In genomic region chr6:38799529-38800184, GRCh38 we compare ENCODE assay signal across 22 cellular contexts.
"Had no signal": no experiment of that assay in that cellular context is flagged by ENCODE, and none has a peak within 500 bp of the region (broad histone marks: within the 10 kb centered on the region; RNA-seq: fewer than 3 reads in every experiment).

No MANE protein-coding gene starts in this region.

- H3K36me3 ChIP-seq: adrenal gland, pancreas, right lobe of liver, suprapubic skin, transverse colon, uterus had no signal

- FAIRE-seq: colon, pancreas had no signal

- H3K36me3 Mint-ChIP-seq: activated naive CD4-positive, alpha-beta T cell treated with anti-CD3 and anti-CD28 coated beads, Interleukin-2, amount 50 U/mL, for 24 hours; immature natural killer cell; naive thymus-derived CD4-positive, alpha-beta T cell had no signal

- ATAC-seq: activated CD4-positive, CD25-positive, alpha-beta regulatory T cell treated with anti-CD3 and anti-CD28 coated beads, Interleukin-2, amount 50 U/mL, for 24 hours; naive thymus-derived CD4-positive, alpha-beta T cell; pancreas; right lobe of liver; stimulated activated naive CD8-positive, alpha-beta T cell treated with anti-CD3 and anti-CD28 coated beads, Interleukin-15, amount 100 ng/mL, for 72 hours had no signal

- H3K4me1 ChIP-seq: adrenal gland, pancreas, right lobe of liver, suprapubic skin, transverse colon, uterus had no signal

- H3K4me3 ChIP-seq: adrenal gland, dorsolateral prefrontal cortex, pancreas, right lobe of liver, smooth muscle cell, suprapubic skin, transverse colon, uterus had no signal

- H3K27me3 ChIP-seq: pancreas, right lobe of liver, uterus had no signal

- DNase-seq: activated CD4-positive, alpha-beta T cell treated with anti-CD3 and anti-CD28 coated beads, Interleukin-2, amount 10 ng/mL, durations not matched to agents 7 days and 5 days; activated CD8-positive, alpha-beta memory T cell treated with anti-CD3 and anti-CD28 coated beads, Interleukin-2, amount 50 U/mL, for 48 hours; activated effector memory CD4-positive, alpha-beta T cell treated with Interleukin-2 at 50 U/mL for 16 hours; activated T-cell treated with anti-CD3 and anti-CD28 coated beads, Interleukin-2, amount 50 U/mL, for 48 hours; adrenal gland; caudate nucleus; dorsolateral prefrontal cortex; immature natural killer cell; mesenchymal stem cell; naive thymus-derived CD4-positive, alpha-beta T cell; pancreas; right lobe of liver; stimulated activated CD4-positive, alpha-beta T cell treated with anti-CD3 and anti-CD28 coated beads, Interleukin-4, amount 100 ng/mL, for 1 hour; stimulated activated naive CD8-positive, alpha-beta T cell treated with anti-CD3 and anti-CD28 coated beads, Interleukin-15, amount 100 ng/mL, for 72 hours; T1000; transverse colon; uterus had no signal

- H3K4me3 Mint-ChIP-seq: activated CD4-positive, alpha-beta T cell treated with anti-CD3 and anti-CD28 coated beads, Interleukin-2, amount 10 ng/mL, durations not matched to agents 7 days and 5 days; activated naive CD4-positive, alpha-beta T cell treated with anti-CD3 and anti-CD28 coated beads, Interleukin-2, amount 50 U/mL, for 24 hours; immature natural killer cell; naive thymus-derived CD4-positive, alpha-beta T cell; stimulated activated naive CD8-positive, alpha-beta T cell treated with anti-CD3 and anti-CD28 coated beads, Interleukin-15, amount 100 ng/mL, for 72 hours had no signal

- H3K9me3 ChIP-seq: adrenal gland, pancreas, right lobe of liver, suprapubic skin, transverse colon, uterus had no signal

- H3K9me3 Mint-ChIP-seq: activated CD4-positive, alpha-beta T cell treated with anti-CD3 and anti-CD28 coated beads, Interleukin-2, amount 10 ng/mL, durations not matched to agents 7 days and 5 days; activated naive CD4-positive, alpha-beta T cell treated with anti-CD3 and anti-CD28 coated beads, Interleukin-2, amount 50 U/mL, for 24 hours; immature natural killer cell; stimulated activated naive CD8-positive, alpha-beta T cell treated with anti-CD3 and anti-CD28 coated beads, Interleukin-15, amount 100 ng/mL, for 72 hours had no signal

- H3K27ac Mint-ChIP-seq: activated CD4-positive, alpha-beta T cell treated with anti-CD3 and anti-CD28 coated beads, Interleukin-2, amount 10 ng/mL, durations not matched to agents 7 days and 5 days; activated naive CD4-positive, alpha-beta T cell treated with anti-CD3 and anti-CD28 coated beads, Interleukin-2, amount 50 U/mL, for 24 hours; immature natural killer cell; naive thymus-derived CD4-positive, alpha-beta T cell; stimulated activated naive CD8-positive, alpha-beta T cell treated with anti-CD3 and anti-CD28 coated beads, Interleukin-15, amount 100 ng/mL, for 72 hours had no signal

- H3K27ac ChIP-seq: adrenal gland, dorsolateral prefrontal cortex, pancreas, right lobe of liver, suprapubic skin, transverse colon, uterus had no signal

- H3K4me1 Mint-ChIP-seq: activated CD4-positive, alpha-beta T cell treated with anti-CD3 and anti-CD28 coated beads, Interleukin-2, amount 10 ng/mL, durations not matched to agents 7 days and 5 days; activated naive CD4-positive, alpha-beta T cell treated with anti-CD3 and anti-CD28 coated beads, Interleukin-2, amount 50 U/mL, for 24 hours; immature natural killer cell; stimulated activated naive CD8-positive, alpha-beta T cell treated with anti-CD3 and anti-CD28 coated beads, Interleukin-15, amount 100 ng/mL, for 72 hours had no signal
